Comparison of ENCODE assay signal across 21 cellular contexts in the genomic region with DNA sequence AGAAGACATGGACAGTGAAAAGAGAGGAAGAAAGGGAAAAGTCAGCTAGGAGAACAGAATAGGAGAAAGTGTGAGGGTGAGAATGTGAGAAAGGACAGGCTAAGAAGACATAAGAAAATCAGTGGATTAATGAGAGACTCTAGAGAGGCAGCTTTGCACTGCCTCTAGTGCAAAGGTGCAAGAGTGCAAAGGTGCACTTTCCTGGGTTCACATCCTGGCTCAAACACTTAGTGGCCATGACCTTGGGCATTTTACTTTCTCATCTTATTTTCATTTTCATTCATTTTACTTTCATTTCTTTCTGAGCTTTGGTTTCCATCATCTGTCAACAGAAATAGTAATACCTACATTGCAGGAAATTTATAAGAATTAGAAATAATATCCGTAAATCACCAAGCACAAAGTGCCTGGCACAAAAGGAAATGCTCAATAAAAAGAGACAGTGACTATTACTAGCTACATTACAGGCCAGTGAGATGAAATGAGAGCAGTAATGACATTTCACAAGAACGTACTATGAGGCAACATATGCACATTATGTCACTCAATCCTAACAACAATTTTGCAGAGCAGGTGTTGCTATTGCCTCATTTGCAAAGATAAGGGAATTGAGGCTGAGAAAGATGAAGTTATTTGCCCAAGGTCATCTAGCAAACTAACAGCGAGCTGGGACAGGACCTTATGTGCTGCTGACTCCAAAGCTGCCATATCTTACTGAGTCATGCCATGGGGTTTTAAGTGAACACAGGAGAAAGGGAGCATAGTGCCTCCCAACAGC.
DNase-seq lines count a peak whose midpoint lies in the region; ATAC-seq and TF ChIP-seq lines count a peak whose summit lies in the region.
"Had no signal": no experiment of that assay in that cellular context is flagged by ENCODE, and none has a peak within 500 bp of the region (broad histone marks: within the 10 kb centered on the region; RNA-seq: fewer than 3 reads in every experiment).

No MANE protein-coding gene starts in this region.

- TF ChIP-seq POLR2A in breast epithelium (IDR thresholded peaks at IDR 0.05): no peak
- no peak for TF ChIP-seq POLR2A in suprapubic skin (IDR thresholded peaks at IDR 0.05)

- no peak overlapping the region for H2AFZ ChIP-seq in PC-9
- no peak overlapping the region for H2AFZ ChIP-seq in hepatocyte
- H2AFZ ChIP-seq: neural progenitor cell had no signal

- TF ChIP-seq CTCF in MCF 10A (IDR thresholded peaks at IDR 0.05; ENCODE audit: unreplicated experiment): no peak
- TF ChIP-seq CTCF in breast epithelium (IDR thresholded peaks at IDR 0.05): no peak
- TF ChIP-seq CTCF in PC-9 (conservative IDR thresholded peaks at IDR 0.05): no peak
- TF ChIP-seq CTCF in hepatocyte (IDR thresholded peaks at IDR 0.05; ENCODE audit: poor library complexity): no peak
- no peak for TF ChIP-seq CTCF in suprapubic skin (IDR thresholded peaks at IDR 0.05)

- intact Hi-C loops in MCF 10A (cut with micrococcal nuclease): loop anchor here (10.0 kb wide), 1 partner anchor 435 kb away; the partner anchor contains the start of gene DISP1
- intact Hi-C loops in breast epithelium (cut with DNase I; ENCODE audit: low total_unique reads): no loop called here
- intact Hi-C loops in PC-9 (cut with micrococcal nuclease; ENCODE audit: unreplicated experiment): loop anchor here (10.0 kb wide), 1 partner anchor 455 kb away; no protein-coding TSS in a partner anchor
- intact Hi-C loops in right cardiac atrium (cut with DNase I): loop anchor here in 2 of 4 donors (10.0 kb wide), 1 partner anchor 115 kb away; no protein-coding TSS in a partner anchor

- H3K27ac ChIP-seq in breast epithelium (no peak overlapping the region), PC-9 (no peak overlapping the region), hepatocyte (peak overlapping the region; percentile 29), suprapubic skin (peak overlapping the region; percentile 42), right cardiac atrium (ENCODE audit: low read length) (no peak overlapping the region)
- H3K27ac ChIP-seq: coronary artery, neural progenitor cell, transverse colon had no signal

- H3F3A ChIP-seq in PC-9 (ENCODE audit: insufficient read depth, low read depth): no peaks in the 10 kb centered on the region

- no peak overlapping the region for H3K4me3 Mint-ChIP-seq in MCF 10A (ENCODE audit: unreplicated experiment)
- H3K4me3 Mint-ChIP-seq: CD8-positive, alpha-beta T cell; mesothelial cell of epicardium; neural progenitor cell had no signal

- DNase-seq in MCF 10A (ENCODE audit: unreplicated experiment) (peak; percentile 82), breast epithelium (ENCODE audit: low spot score in 2 of 2) (no peak), PC-9 (peak in 1 of 2 experiments; percentile 62), hepatocyte (ENCODE audit: low spot score) (peak; percentile 62), suprapubic skin (ENCODE audit: low spot score in 2 of 2) (no peak), right cardiac atrium (no peak)
- DNase-seq in stimulated activated naive CD4-positive, alpha-beta T cell treated with Interleukin-2 at 50 U/mL for 16 hours (lab: John Stamatoyannopoulos, UW): no peak
- DNase-seq: activated CD4-positive, alpha-beta T cell treated with anti-CD3 and anti-CD28 coated beads, Interleukin-2, amount 50 U/mL, for 4 hours; activated naive CD4-positive, alpha-beta T cell treated with Interleukin-2 at 50 U/mL for 16 hours; activated T-cell treated with anti-CD3 and anti-CD28 coated beads for 4 hours; DMS79 treated with DMSO at 0.1 percent for 48 hours; foreskin melanocyte; GOT3; NCI-H774; stimulated activated naive CD4-positive, alpha-beta T cell; transverse colon had no signal

- CTCF ChIA-PET in MCF 10A (lab: Yijun Ruan, JAX) (interaction anchor here (0.6 to 3.0 kb wide), 16 partner anchors 11 to 434 kb away, joined by 3 to 18 read pairs (median 4); no protein-coding TSS in a partner anchor), PC-9 (lab: Charles Lee) (no interaction called here)

- H3K4me1 Mint-ChIP-seq in MCF 10A (ENCODE audit: insufficient read depth, unreplicated experiment): peaks cover 14% of the 10 kb centered on the region
- H3K4me1 Mint-ChIP-seq: mesothelial cell of epicardium had no signal

- no peak overlapping the region for H3K27ac Mint-ChIP-seq in MCF 10A (ENCODE audit: low read depth, unreplicated experiment)
- H3K27ac Mint-ChIP-seq: mesothelial cell of epicardium, neural progenitor cell had no signal

- H3K9me3 Mint-ChIP-seq in MCF 10A (ENCODE audit: unreplicated experiment): no peaks in the 10 kb centered on the region
- H3K9me3 Mint-ChIP-seq: CD8-positive, alpha-beta T cell; neural progenitor cell had no signal

- H3K79me2 ChIP-seq in PC-9 (ENCODE audit: low read depth) (no peaks in the 10 kb centered on the region), hepatocyte (no peaks in the 10 kb centered on the region)

- H3K4me3 ChIP-seq in breast epithelium: no peak overlapping the region
- H3K4me3 ChIP-seq in PC-9: no peak overlapping the region
- H3K4me3 ChIP-seq in hepatocyte: no peak overlapping the region
- no peak overlapping the region for H3K4me3 ChIP-seq in suprapubic skin
- H3K4me3 ChIP-seq in right cardiac atrium (ENCODE audit: low read length): no peak overlapping the region
- H3K4me3 ChIP-seq: coronary artery, neural progenitor cell, transverse colon had no signal

- H3K27me3 ChIP-seq in breast epithelium (no peaks in the 10 kb centered on the region), PC-9 (ENCODE audit: insufficient read depth, low read depth) (no peaks in the 10 kb centered on the region), hepatocyte (no peaks in the 10 kb centered on the region), suprapubic skin (no peaks in the 10 kb centered on the region), right cardiac atrium (ENCODE audit: control insufficient read depth, insufficient read depth) (no peaks in the 10 kb centered on the region)
- H3K27me3 ChIP-seq: neural progenitor cell, transverse colon had no signal

- no peaks in the 10 kb centered on the region for H3K4me1 ChIP-seq in breast epithelium
- H3K4me1 ChIP-seq in PC-9 (replicated peaks; ENCODE audit: insufficient read depth): peaks cover 14% of the 10 kb centered on the region
- peaks cover 4% of the 10 kb centered on the region for H3K4me1 ChIP-seq in hepatocyte (ENCODE audit: insufficient read depth)
- H3K4me1 ChIP-seq in suprapubic skin: peaks cover 17% of the 10 kb centered on the region
- no peaks in the 10 kb centered on the region for H3K4me1 ChIP-seq in right cardiac atrium (ENCODE audit: control insufficient read depth, insufficient read depth, low read length)
- H3K4me1 ChIP-seq: neural progenitor cell, transverse colon had no signal

- no peaks in the 10 kb centered on the region for H3K9me2 ChIP-seq in PC-9 (ENCODE audit: insufficient read depth)
- H3K9me2 ChIP-seq in hepatocyte (replicated peaks; ENCODE audit: insufficient read depth): no peaks in the 10 kb centered on the region

- BruUV-seq in MCF 10A (replicated peaks; lab: Mats Ljungman, UMichigan) (no TSS peak), PC-9 (replicated peaks; lab: Mats Ljungman, UMichigan) (no TSS peak)

- H3K9me3 ChIP-seq in breast epithelium: no peaks in the 10 kb centered on the region
- no peaks in the 10 kb centered on the region for H3K9me3 ChIP-seq in PC-9 (ENCODE audit: insufficient read depth, low read depth)
- no peaks in the 10 kb centered on the region for H3K9me3 ChIP-seq in hepatocyte (ENCODE audit: low read depth)
- H3K9me3 ChIP-seq in suprapubic skin: no peaks in the 10 kb centered on the region
- no peaks in the 10 kb centered on the region for H3K9me3 ChIP-seq in right cardiac atrium (ENCODE audit: control insufficient read depth, low read length)
- H3K9me3 ChIP-seq: transverse colon had no signal

- WGBS in hepatocyte (ENCODE audit: low lambda C conversion rate, missing lambda C conversion rate): 64% methylated on average over 3 of the region's 3 CpGs
- WGBS in suprapubic skin: 53% methylated on average over 3 of the region's 3 CpGs
- 85% methylated on average over 3 of the region's 3 CpGs for WGBS in right cardiac atrium

- H3K36me3 Mint-ChIP-seq in MCF 10A (ENCODE audit: insufficient read depth, unreplicated experiment): no peaks in the 10 kb centered on the region
- H3K36me3 Mint-ChIP-seq: CD8-positive, alpha-beta T cell; mesothelial cell of epicardium; neural progenitor cell had no signal

- POLR2A ChIA-PET in MCF 10A (lab: Yijun Ruan, JAX): interaction anchor here (0.6 to 2.5 kb wide), 28 partner anchors 9 to 1172 kb away, joined by 3 to 19 read pairs (median 4); no protein-coding TSS in a partner anchor
- POLR2A ChIA-PET in PC-9 (lab: Charles Lee; ENCODE audit: unreplicated experiment): no interaction called here

- no peak for TF ChIP-seq EP300 in suprapubic skin (IDR thresholded peaks at IDR 0.05)

- H3K36me3 ChIP-seq in breast epithelium (no peaks in the 10 kb centered on the region), PC-9 (ENCODE audit: low read depth) (no peaks in the 10 kb centered on the region), hepatocyte (replicated peaks; ENCODE audit: insufficient read depth, low read depth) (no peaks in the 10 kb centered on the region), suprapubic skin (no peaks in the 10 kb centered on the region)
- H3K36me3 ChIP-seq: neural progenitor cell, transverse colon had no signal

- H3K27me3 Mint-ChIP-seq in MCF 10A (ENCODE audit: insufficient read depth, unreplicated experiment): no peaks in the 10 kb centered on the region

- H3K4me2 ChIP-seq in PC-9: 0 out of 2 replicates have a peak overlapping the region, but pooled peaks have one; percentile 6
- no peak overlapping the region for H3K4me2 ChIP-seq in hepatocyte
- H3K4me2 ChIP-seq: neural progenitor cell had no signal

- ATAC-seq in GM19351 (IDR thresholded peaks at IDR 0.05; ENCODE audit: unreplicated experiment) (no peak), right cardiac atrium (no peak)

- H4K20me1 ChIP-seq in PC-9 (ENCODE audit: insufficient read depth): no peaks in the 10 kb centered on the region
- no peaks in the 10 kb centered on the region for H4K20me1 ChIP-seq in hepatocyte (ENCODE audit: insufficient read depth, poor library complexity, severe bottlenecking)

Comparison
In these comparisons a context has a peak if more than half of its experiments do, and no peak if none do; other contexts are left out.
1. DNase-seq: peak in MCF 10A (single experiment) and hepatocyte (single experiment); none in breast epithelium (0 of 2), suprapubic skin (0 of 2), stimulated activated naive CD4-positive, alpha-beta T cell treated with Interleukin-2 at 50 U/mL for 16 hours (single experiment) and right cardiac atrium (0 of 3).
2. H3K27ac ChIP-seq: peak in hepatocyte (single experiment) and suprapubic skin (single experiment); none in breast epithelium (0 of 2), PC-9 (single experiment) and right cardiac atrium (single experiment).